In genomic region chr12:122295877-122296276, GRCh38 we compare ENCODE assay signal across 2 cellular contexts.
A peak's percentile ranks its signal among the peaks of the same experiment; 100 is the strongest.
TF ChIP-seq lines count a peak whose summit lies in the region.

No MANE protein-coding gene starts in this region.

TF ChIP-seq in A549, 52 proteins besides CTCF, POLR2A, EP300 and RAD21:
- TF ChIP-seq MAX (IDR thresholded peaks at IDR 0.05) (no peak), JUNB (IDR thresholded peaks at IDR 0.05) (no peak), USF2 (IDR thresholded peaks at IDR 0.05) (no peak), PBX3 (IDR thresholded peaks at IDR 0.05) (no peak), JUN (IDR thresholded peaks at IDR 0.05) (no peak), RNF2 (IDR thresholded peaks at IDR 0.05; ENCODE audit: borderline replicate concordance, low read depth) (no peak), EHF (CRISPR knock-in tag; IDR thresholded peaks at IDR 0.05) (no peak), HOXB5 (CRISPR knock-in tag; IDR thresholded peaks at IDR 0.05) (no peak), CHD2 (IDR thresholded peaks at IDR 0.05; ENCODE audit: low read length, partially characterized antibody) (no peak), RARB (CRISPR knock-in tag; IDR thresholded peaks at IDR 0.05) (no peak), GATA3 (IDR thresholded peaks at IDR 0.05; ENCODE audit: borderline replicate concordance) (no peak), PHF8 (IDR thresholded peaks at IDR 0.05; ENCODE audit: borderline replicate concordance, low read depth) (no peak), CEBPB (IDR thresholded peaks at IDR 0.05) (no peak), KDM5A (IDR thresholded peaks at IDR 0.05) (no peak), NR3C1 (IDR thresholded peaks at IDR 0.05) (no peak), BCL3 (IDR thresholded peaks at IDR 0.05) (no peak)

TF ChIP-seq in K562, 482 proteins besides CTCF, POLR2A, EP300 and RAD21:
- no peak for TF ChIP-seq RB1 (IDR thresholded peaks at IDR 0.05; ENCODE audit: low read depth)
- TF ChIP-seq ZNF507 (tag; conservative IDR thresholded peaks at IDR 0.05): peak; percentile 94
- TF ChIP-seq KDM2B (CRISPR knock-in tag; IDR thresholded peaks at IDR 0.05): no peak
- no peak for TF ChIP-seq DPF2 (IDR thresholded peaks at IDR 0.05)
